In the genomic region with DNA sequence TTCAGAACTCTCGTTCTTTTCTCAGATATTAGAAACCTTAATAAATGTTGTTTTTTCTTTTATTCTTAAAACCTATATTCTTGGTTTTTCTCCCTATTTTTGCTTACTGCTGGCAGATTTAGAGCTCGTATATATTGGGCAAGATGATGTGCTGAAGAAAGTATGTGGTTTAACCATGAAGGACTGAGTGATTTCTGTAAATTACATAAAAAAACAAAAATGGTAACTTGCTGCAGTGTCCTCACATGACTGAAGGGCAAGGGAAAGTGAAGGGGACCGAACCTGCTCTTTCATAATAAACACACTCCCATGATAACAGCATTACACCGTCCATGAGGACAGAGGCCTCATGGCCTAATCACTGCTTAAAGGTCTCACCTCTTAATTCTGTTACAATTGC, we compare ENCODE assay signal across 13 cellular contexts.
DNase-seq lines count a peak whose midpoint lies in the region; ATAC-seq and TF ChIP-seq lines count a peak whose summit lies in the region.
"Had no signal": no experiment of that assay in that cellular context is flagged by ENCODE, and none has a peak within 500 bp of the region (broad histone marks: within the 10 kb centered on the region; RNA-seq: fewer than 3 reads in every experiment).

No MANE protein-coding gene starts in this region.

- ATAC-seq in HG03342 (IDR thresholded peaks at IDR 0.05; ENCODE audit: unreplicated experiment) = no peak
- ATAC-seq: CD8-positive, alpha-beta T cell; HepG2 had no signal

- H3K4me3 ChIP-seq in choroid plexus epithelial cell (ENCODE audit: low read depth, low read length) = no peak overlapping the region

- DNase-seq in NCI-H82 (lab: John Stamatoyannopoulos, UW) (peak; percentile 56), NCI-H82 treated with DMSO at 0.1 percent for 48 hours (lab: John Stamatoyannopoulos, UW; ENCODE audit: unreplicated experiment) (no peak), choroid plexus epithelial cell (ENCODE audit: low read depth) (peak; percentile 14), iris pigment epithelial cell (ENCODE audit: low read depth) (peak; percentile 38), foreskin melanocyte (no peak), NCI-H226 (no peak), anterior cingulate cortex (lab: John Stamatoyannopoulos, UW) (no peak)
- DNase-seq: CD8-positive, alpha-beta T cell; COR-L47; DMS79 treated with DMSO at 0.1 percent for 48 hours; GDM1 had no signal

- no peak for TF ChIP-seq CTCF in choroid plexus epithelial cell (conservative IDR thresholded peaks at IDR 0.05; ENCODE audit: low read depth, low read length)

Comparison
In these comparisons a context has a peak if more than half of its experiments do, and no peak if none do; other contexts are left out.
1. DNase-seq: peak in NCI-H82 (single experiment), choroid plexus epithelial cell (single experiment) and iris pigment epithelial cell (single experiment); none in NCI-H82 treated with DMSO at 0.1 percent for 48 hours (single experiment), foreskin melanocyte (single experiment), NCI-H226 (single experiment) and anterior cingulate cortex (0 of 58).